17 cellular contexts compared by ENCODE assay signal in the genomic region with DNA sequence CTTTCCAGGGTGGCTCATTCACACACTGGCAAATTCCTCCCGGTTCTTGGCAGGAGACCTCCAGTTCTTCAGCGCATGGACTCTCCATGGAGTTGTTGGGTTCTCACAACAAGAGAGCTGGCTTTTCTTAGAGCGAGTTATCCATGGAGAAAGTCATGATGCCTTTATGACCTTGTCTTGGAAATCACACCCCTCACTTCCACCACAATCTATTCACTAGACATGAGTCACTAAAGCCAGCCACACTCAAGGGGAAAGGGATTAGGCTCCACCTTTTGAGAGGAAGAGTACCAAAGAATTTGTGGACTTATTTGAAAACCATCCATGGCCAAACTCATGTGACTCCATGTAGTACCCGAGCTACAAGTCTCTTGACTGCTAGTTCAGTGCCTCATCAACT.
"Had no signal": no experiment of that assay in that cellular context is flagged by ENCODE, and none has a peak within 500 bp of the region (broad histone marks: within the 10 kb centered on the region; RNA-seq: fewer than 3 reads in every experiment).

No MANE protein-coding gene starts in this region.

- H3K27ac ChIP-seq: psoas muscle, upper lobe of right lung had no signal

- H3K27ac Mint-ChIP-seq: activated CD8-positive, alpha-beta T cell treated with anti-CD3 and anti-CD28 coated beads for 36 hours; dendritic cell treated with granulocyte-macrophage colony-stimulating factor and Interleukin-4, amounts not matched to agents 40 ng/mL and 50 ng/mL, for 4 days; effector memory CD8-positive, alpha-beta T cell; naive thymus-derived CD4-positive, alpha-beta T cell had no signal

- H3K36me3 ChIP-seq: sigmoid colon, upper lobe of right lung had no signal

- H3K4me3 ChIP-seq: psoas muscle, sigmoid colon, upper lobe of right lung had no signal

- H3K4me3 Mint-ChIP-seq: activated CD8-positive, alpha-beta T cell treated with anti-CD3 and anti-CD28 coated beads for 36 hours; dendritic cell treated with granulocyte-macrophage colony-stimulating factor and Interleukin-4, amounts not matched to agents 40 ng/mL and 50 ng/mL, for 4 days; effector memory CD8-positive, alpha-beta T cell; naive thymus-derived CD4-positive, alpha-beta T cell had no signal

- ATAC-seq: activated CD8-positive, alpha-beta T cell treated with anti-CD3 and anti-CD28 coated beads for 36 hours; effector memory CD8-positive, alpha-beta T cell; naive thymus-derived CD4-positive, alpha-beta T cell; psoas muscle; stimulated activated naive CD8-positive, alpha-beta T cell treated with anti-CD3 and anti-CD28 coated beads, Interleukin-15, Interleukin-2, amounts not matched to agents 100 U/mL and 50 U/mL, for 24 hours; upper lobe of right lung had no signal

- H3K27me3 Mint-ChIP-seq: activated CD8-positive, alpha-beta T cell treated with anti-CD3 and anti-CD28 coated beads for 36 hours; effector memory CD8-positive, alpha-beta T cell had no signal

- H3K9me3 Mint-ChIP-seq: activated CD8-positive, alpha-beta T cell treated with anti-CD3 and anti-CD28 coated beads for 36 hours; dendritic cell treated with granulocyte-macrophage colony-stimulating factor and Interleukin-4, amounts not matched to agents 40 ng/mL and 50 ng/mL, for 4 days; effector memory CD8-positive, alpha-beta T cell; immature natural killer cell had no signal

- H3K27me3 ChIP-seq: sigmoid colon, upper lobe of right lung had no signal

- DNase-seq: activated CD4-positive, CD25-positive, alpha-beta regulatory T cell treated with anti-CD3 and anti-CD28 coated beads, Interleukin-2, amount 50 U/mL, for 72 hours; activated CD8-positive, alpha-beta memory T cell treated with anti-CD3 and anti-CD28 coated beads, Interleukin-2, amount 50 U/mL, for 4 hours; activated CD8-positive, alpha-beta T cell treated with anti-CD3 and anti-CD28 coated beads for 36 hours; activated naive CD4-positive, alpha-beta T cell treated with Interleukin-2 at 50 U/mL for 16 hours; cerebellar nuclear complex; effector memory CD8-positive, alpha-beta T cell; glutamatergic neuron; immature natural killer cell; left colon; naive thymus-derived CD4-positive, alpha-beta T cell; psoas muscle; sigmoid colon; stimulated activated CD4-positive, alpha-beta T cell treated with anti-CD3 and anti-CD28 coated beads, Interleukin-12 subunit alpha, Interleukin-12 subunit beta, amount 100 ng/mL, for 4 hours; stimulated activated naive CD8-positive, alpha-beta T cell treated with anti-CD3 and anti-CD28 coated beads, Interleukin-15, Interleukin-2, amounts not matched to agents 100 U/mL and 50 U/mL, for 24 hours; T-helper 2 cell; upper lobe of right lung had no signal

- H3K9me3 ChIP-seq: psoas muscle, sigmoid colon, upper lobe of right lung had no signal
